In the genomic region with DNA sequence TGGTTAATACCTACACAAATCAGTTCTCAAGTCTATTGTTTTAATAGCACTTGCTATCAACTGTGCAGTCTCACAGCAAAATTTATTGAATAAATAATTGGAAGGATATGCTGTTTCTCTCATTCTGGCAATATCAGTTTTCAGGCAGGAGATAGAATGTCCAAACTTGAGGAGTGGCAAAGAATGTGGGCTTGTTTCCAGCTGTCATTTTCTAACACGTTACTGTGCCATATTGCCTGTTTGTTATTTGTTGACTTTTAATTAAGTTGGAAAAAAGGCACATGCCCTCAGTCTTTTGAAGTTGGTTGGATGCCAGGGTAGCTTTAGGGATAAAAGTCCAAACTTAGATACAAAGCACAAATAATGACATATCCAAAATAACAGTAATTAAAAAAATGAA, we compare ENCODE assay signal across 25 cellular contexts. TPM values are rescaled to one million over a fixed set of nuclear protein-coding genes. Genes with fewer than 3 reads are reported as not detected.
"Had no signal": no experiment of that assay in that cellular context is flagged by ENCODE, and none has a peak within 500 bp of the region (broad histone marks: within the 10 kb centered on the region; RNA-seq: fewer than 3 reads in every experiment).

No MANE protein-coding gene starts in this region.

- H3K27ac Mint-ChIP-seq: activated CD4-positive, alpha-beta memory T cell treated with anti-CD3 and anti-CD28 coated beads, Interleukin-2, amount 10 ng/mL, durations not matched to agents 7 days and 5 days; activated CD4-positive, alpha-beta T cell treated with anti-CD3 and anti-CD28 coated beads, Interleukin-2, amount 10 ng/mL, durations not matched to agents 24 days and 14 days; activated naive CD4-positive, alpha-beta T cell treated with anti-CD3 and anti-CD28 coated beads for 36 hours; activated naive CD8-positive, alpha-beta T cell treated with anti-CD3 and anti-CD28 coated beads, Interleukin-2, amount 10 ng/mL, durations not matched to agents 7 days and 5 days; activated T-cell treated with anti-CD3 and anti-CD28 coated beads, Interleukin-2, amount 50 U/mL, for 72 hours; brain; dendritic cell treated with granulocyte-macrophage colony-stimulating factor and Interleukin-4, amounts not matched to agents 40 ng/mL and 50 ng/mL, for 4 days; mesothelial cell of epicardium; natural killer cell treated with Interleukin-12 subunit alpha and Interleukin-12 subunit beta and Interleukin-15 and Interleukin-18, amount 100 ng/mL, for 72 hours; stimulated activated naive CD8-positive, alpha-beta T cell treated with anti-CD3 and anti-CD28 coated beads, Interleukin-15, amount 100 ng/mL, for 72 hours had no signal

- H3K4me1 ChIP-seq: parathyroid adenoma had no signal

- H3K27ac ChIP-seq: heart right ventricle, left ventricle myocardium inferior, neutrophil, parathyroid adenoma, skin epidermis, tibial artery had no signal

- H3K4me3 Mint-ChIP-seq: activated CD4-positive, alpha-beta memory T cell treated with anti-CD3 and anti-CD28 coated beads, Interleukin-2, amount 10 ng/mL, durations not matched to agents 7 days and 5 days; activated CD4-positive, alpha-beta T cell treated with anti-CD3 and anti-CD28 coated beads, Interleukin-2, amount 10 ng/mL, durations not matched to agents 24 days and 14 days; activated naive CD4-positive, alpha-beta T cell treated with anti-CD3 and anti-CD28 coated beads for 36 hours; activated naive CD8-positive, alpha-beta T cell treated with anti-CD3 and anti-CD28 coated beads, Interleukin-2, amount 10 ng/mL, durations not matched to agents 7 days and 5 days; activated T-cell treated with anti-CD3 and anti-CD28 coated beads, Interleukin-2, amount 50 U/mL, for 72 hours; brain; dendritic cell treated with granulocyte-macrophage colony-stimulating factor and Interleukin-4, amounts not matched to agents 40 ng/mL and 50 ng/mL, for 4 days; mesothelial cell of epicardium; natural killer cell treated with Interleukin-12 subunit alpha and Interleukin-12 subunit beta and Interleukin-15 and Interleukin-18, amount 100 ng/mL, for 72 hours; stimulated activated naive CD8-positive, alpha-beta T cell treated with anti-CD3 and anti-CD28 coated beads, Interleukin-15, amount 100 ng/mL, for 72 hours had no signal

- DNase-seq: activated CD4-positive, alpha-beta memory T cell treated with anti-CD3 and anti-CD28 coated beads, Interleukin-2, amount 10 ng/mL, durations not matched to agents 7 days and 5 days; activated CD4-positive, alpha-beta T cell treated with anti-CD3 and anti-CD28 coated beads, Interleukin-2, amount 10 ng/mL, durations not matched to agents 24 days and 14 days; activated effector memory CD4-positive, alpha-beta T cell treated with Interleukin-2 at 50 U/mL for 16 hours; activated naive CD4-positive, alpha-beta T cell treated with anti-CD3 and anti-CD28 coated beads for 36 hours; activated naive CD8-positive, alpha-beta T cell treated with anti-CD3 and anti-CD28 coated beads, Interleukin-2, amount 10 ng/mL, durations not matched to agents 7 days and 5 days; activated T-cell treated with anti-CD3 and anti-CD28 coated beads, Interleukin-2, amount 50 U/mL, for 72 hours; amygdala; effector CD4-positive, alpha-beta T cell; foreskin fibroblast; heart right ventricle; left ventricle myocardium inferior; mammary epithelial cell; right cardiac atrium; stimulated activated CD4-positive, alpha-beta T cell treated with anti-CD3 and anti-CD28 coated beads, Interleukin-1b, Interleukin-23, amount 100 ng/mL, for 48 hours; stimulated activated naive CD8-positive, alpha-beta T cell treated with anti-CD3 and anti-CD28 coated beads, Interleukin-15, amount 100 ng/mL, for 72 hours; tibial artery had no signal

- H3K9me3 Mint-ChIP-seq: activated CD4-positive, alpha-beta T cell treated with anti-CD3 and anti-CD28 coated beads, Interleukin-2, amount 10 ng/mL, durations not matched to agents 24 days and 14 days; activated naive CD4-positive, alpha-beta T cell treated with anti-CD3 and anti-CD28 coated beads for 36 hours; activated naive CD8-positive, alpha-beta T cell treated with anti-CD3 and anti-CD28 coated beads, Interleukin-2, amount 10 ng/mL, durations not matched to agents 7 days and 5 days; activated T-cell treated with anti-CD3 and anti-CD28 coated beads, Interleukin-2, amount 50 U/mL, for 72 hours; brain; dendritic cell treated with granulocyte-macrophage colony-stimulating factor and Interleukin-4, amounts not matched to agents 40 ng/mL and 50 ng/mL, for 4 days; mesothelial cell of epicardium; stimulated activated naive CD8-positive, alpha-beta T cell treated with anti-CD3 and anti-CD28 coated beads, Interleukin-15, amount 100 ng/mL, for 72 hours had no signal

- H3K27me3 Mint-ChIP-seq: activated CD4-positive, alpha-beta memory T cell treated with anti-CD3 and anti-CD28 coated beads, Interleukin-2, amount 10 ng/mL, durations not matched to agents 7 days and 5 days; activated CD4-positive, alpha-beta T cell treated with anti-CD3 and anti-CD28 coated beads, Interleukin-2, amount 10 ng/mL, durations not matched to agents 24 days and 14 days; activated naive CD8-positive, alpha-beta T cell treated with anti-CD3 and anti-CD28 coated beads, Interleukin-2, amount 10 ng/mL, durations not matched to agents 7 days and 5 days; brain; dendritic cell treated with granulocyte-macrophage colony-stimulating factor and Interleukin-4, amounts not matched to agents 40 ng/mL and 50 ng/mL, for 4 days; natural killer cell treated with Interleukin-12 subunit alpha and Interleukin-12 subunit beta and Interleukin-15 and Interleukin-18, amount 100 ng/mL, for 72 hours; stimulated activated naive CD8-positive, alpha-beta T cell treated with anti-CD3 and anti-CD28 coated beads, Interleukin-15, amount 100 ng/mL, for 72 hours had no signal

- H3K4me3 ChIP-seq: heart right ventricle, left ventricle myocardium inferior, skin epidermis, tibial artery had no signal

- H3K4me1 Mint-ChIP-seq: activated CD4-positive, alpha-beta memory T cell treated with anti-CD3 and anti-CD28 coated beads, Interleukin-2, amount 10 ng/mL, durations not matched to agents 7 days and 5 days; activated CD4-positive, alpha-beta T cell treated with anti-CD3 and anti-CD28 coated beads, Interleukin-2, amount 10 ng/mL, durations not matched to agents 24 days and 14 days; activated naive CD8-positive, alpha-beta T cell treated with anti-CD3 and anti-CD28 coated beads, Interleukin-2, amount 10 ng/mL, durations not matched to agents 7 days and 5 days; stimulated activated naive CD8-positive, alpha-beta T cell treated with anti-CD3 and anti-CD28 coated beads, Interleukin-15, amount 100 ng/mL, for 72 hours had no signal

- H3K27me3 ChIP-seq: heart right ventricle, neutrophil, tibial artery had no signal

- H3K36me3 ChIP-seq: heart right ventricle, left ventricle myocardium inferior, neutrophil, tibial artery had no signal

- ATAC-seq: activated CD4-positive, CD25-positive, alpha-beta regulatory T cell treated with anti-CD3 and anti-CD28 coated beads, Interleukin-2, amount 50 U/mL, for 24 hours; activated T-cell treated with anti-CD3 and anti-CD28 coated beads, Interleukin-2, amount 50 U/mL, for 72 hours; heart right ventricle; natural killer cell treated with Interleukin-12 subunit alpha and Interleukin-12 subunit beta and Interleukin-15 and Interleukin-18, amount 100 ng/mL, for 72 hours; right cardiac atrium; stimulated activated naive CD8-positive, alpha-beta T cell treated with anti-CD3 and anti-CD28 coated beads, Interleukin-15, amount 100 ng/mL, for 72 hours had no signal

- H3K9me3 ChIP-seq: heart right ventricle, left ventricle myocardium inferior, neutrophil, tibial artery had no signal

- H3K36me3 Mint-ChIP-seq: activated naive CD8-positive, alpha-beta T cell treated with anti-CD3 and anti-CD28 coated beads, Interleukin-2, amount 10 ng/mL, durations not matched to agents 7 days and 5 days; brain; mesothelial cell of epicardium; natural killer cell treated with Interleukin-12 subunit alpha and Interleukin-12 subunit beta and Interleukin-15 and Interleukin-18, amount 100 ng/mL, for 72 hours had no signal

RNA-seq across cellular contexts. Expression of gene MAGI2, which starts 52.2 kb away (rescaled TPM):
- total RNA-seq: T-helper 2 cell treated with Interferon-gamma antibody and Interleukin-4, amounts not matched to agents 100 ng/mL and 5 ng/mL, for 36 hours had no signal
